ENCODE assay signal across 20 cellular contexts in genomic region chr9:135920256-135920930, GRCh38.
"Had no signal": no experiment of that assay in that cellular context is flagged by ENCODE, and none has a peak within 500 bp of the region (broad histone marks: within the 10 kb centered on the region; RNA-seq: fewer than 3 reads in every experiment).

No MANE protein-coding gene starts in this region.

- DNase-seq: activated CD4-positive, alpha-beta T cell treated with anti-CD3 and anti-CD28 coated beads, Interleukin-2, amount 50 U/mL, for 4 hours; activated naive CD8-positive, alpha-beta T cell treated with anti-CD3 and anti-CD28 coated beads, Interleukin-2, amount 50 U/mL, for 24 hours; brain microvascular endothelial cell; central memory CD4-positive, alpha-beta T cell; colonic mucosa; endodermal cell; foreskin fibroblast; hippocampal formation; islet precursor cell; left colon; lower lobe of right lung; naive thymus-derived CD8-positive, alpha-beta T cell; stimulated activated CD4-positive, alpha-beta T cell treated with anti-CD3 and anti-CD28 coated beads, Interleukin-4, amount 100 ng/mL, for 1 hour; stomach; testis had no signal

- H3K36me3 ChIP-seq: colonic mucosa had no signal

- H3K27me3 ChIP-seq: brain microvascular endothelial cell, colonic mucosa, neutrophil, stomach, testis had no signal

- H3K27ac ChIP-seq: brain microvascular endothelial cell, colonic mucosa, epithelial cell of prostate, lower lobe of right lung, neutrophil, skin epidermis, stomach, testis had no signal

- H3K9me3 ChIP-seq: colonic mucosa, neutrophil, testis had no signal

- H3K4me3 ChIP-seq: colonic mucosa, lower lobe of right lung, skin epidermis, stomach, testis had no signal

- H3K27ac Mint-ChIP-seq: activated naive CD8-positive, alpha-beta T cell treated with anti-CD3 and anti-CD28 coated beads, Interleukin-2, amount 50 U/mL, for 24 hours; endodermal cell; T-helper 2 cell treated with Interferon-gamma antibody and Interleukin-4, amounts not matched to agents 5 μg/mL and 100 μg/mL, for 36 hours; type B pancreatic cell had no signal

- ATAC-seq: activated naive CD8-positive, alpha-beta T cell treated with anti-CD3 and anti-CD28 coated beads, Interleukin-2, amount 50 U/mL, for 24 hours; naive thymus-derived CD8-positive, alpha-beta T cell had no signal

- H3K4me1 ChIP-seq: colonic mucosa, lower lobe of right lung, stomach, testis had no signal

- H3K4me1 Mint-ChIP-seq: endodermal cell had no signal

- H3K4me3 Mint-ChIP-seq: activated naive CD8-positive, alpha-beta T cell treated with anti-CD3 and anti-CD28 coated beads, Interleukin-2, amount 50 U/mL, for 24 hours; endodermal cell; naive thymus-derived CD8-positive, alpha-beta T cell; T-helper 2 cell treated with Interferon-gamma antibody and Interleukin-4, amounts not matched to agents 5 μg/mL and 100 μg/mL, for 36 hours; type B pancreatic cell had no signal

- H3K27me3 Mint-ChIP-seq: activated naive CD8-positive, alpha-beta T cell treated with anti-CD3 and anti-CD28 coated beads, Interleukin-2, amount 50 U/mL, for 24 hours; naive thymus-derived CD8-positive, alpha-beta T cell; type B pancreatic cell had no signal
